In the genomic region with DNA sequence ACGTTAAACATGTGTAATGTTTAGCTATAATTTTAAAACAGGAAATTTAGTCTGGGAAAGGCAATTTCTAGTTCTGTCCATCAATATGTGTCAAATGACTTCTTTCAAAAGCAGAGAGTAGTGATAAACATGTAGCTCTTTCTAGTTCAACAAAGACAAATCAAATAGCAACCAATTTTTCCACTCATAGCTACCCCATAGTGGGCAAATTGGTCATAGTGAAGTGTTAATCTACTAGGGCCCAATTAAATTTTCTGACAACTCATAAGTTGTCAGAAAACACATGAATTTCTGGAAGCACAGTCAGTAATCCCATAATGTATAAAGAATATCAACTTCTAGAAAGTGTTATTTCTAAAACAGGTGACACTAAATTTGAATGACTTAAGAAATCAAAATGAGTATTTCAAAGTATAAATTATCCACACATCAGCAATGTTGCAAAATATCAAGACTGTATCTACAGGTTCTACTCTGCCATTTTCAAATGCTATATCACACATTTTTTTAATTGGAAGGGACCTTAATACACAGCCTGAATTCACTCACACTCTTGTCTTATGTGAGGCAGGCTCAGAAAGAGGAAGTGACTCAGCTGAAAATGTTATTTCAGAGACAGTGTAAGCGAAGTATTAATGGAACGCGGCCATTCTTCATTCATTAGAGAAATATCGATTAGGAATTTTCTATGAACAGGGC, we compare ENCODE assay signal across 10 cellular contexts. TPM values are rescaled to one million over a fixed set of nuclear protein-coding genes. Genes with fewer than 3 reads are reported as not detected.
A peak's percentile ranks its signal among the peaks of the same experiment; 100 is the strongest.
DNase-seq lines count a peak whose midpoint lies in the region; ATAC-seq and TF ChIP-seq lines count a peak whose summit lies in the region.
"Had no signal": no experiment of that assay in that cellular context is flagged by ENCODE, and none has a peak within 500 bp of the region (broad histone marks: within the 10 kb centered on the region; RNA-seq: fewer than 3 reads in every experiment).

No MANE protein-coding gene starts in this region.

- POLR2A ChIA-PET in activated CD4-positive, alpha-beta T cell treated with anti-CD3 and anti-CD28 coated beads for 36 hours (lab: Charles Lee) = interaction anchor here (0.6 to 1.7 kb wide), 3 partner anchors 11 to 199 kb away, joined by 3 to 4 read pairs (median 4); no protein-coding TSS in a partner anchor
- POLR2A ChIA-PET in T-cell (lab: Charles Lee) = interaction anchor here in 1 of 2 donors (0.6 kb wide), 1 partner anchor 11 kb away, joined by 3 read pairs; no protein-coding TSS in a partner anchor

- H3K36me3 ChIP-seq in ascending aorta = peaks cover 3 to 13% of the 10 kb centered on the region in 2 donors
- H3K36me3 ChIP-seq: cardiac muscle cell had no signal

- no peaks in the 10 kb centered on the region for H3K4me1 ChIP-seq in ascending aorta

- TF ChIP-seq CTCF in osteocyte (IDR thresholded peaks at IDR 0.05) (no peak), ascending aorta (IDR thresholded peaks at IDR 0.05) (no peak)

- no peak overlapping the region for H3K4me3 Mint-ChIP-seq in activated CD4-positive, alpha-beta T cell treated with anti-CD3 and anti-CD28 coated beads for 36 hours
- H3K4me3 Mint-ChIP-seq in T-cell (no peak overlapping the region), osteocyte (ENCODE audit: unreplicated experiment) (peak overlapping the region; percentile 0)

- no peaks in the 10 kb centered on the region for H3K9me3 ChIP-seq in ascending aorta
- H3K9me3 ChIP-seq: thoracic aorta had no signal

- intact Hi-C loops in activated CD4-positive, alpha-beta T cell treated with anti-CD3 and anti-CD28 coated beads for 36 hours (cut with DNase I, micrococcal nuclease) = loop anchor here in 1 of 2 experiments (2.0 kb wide), 1 partner anchor 68 kb away; a partner anchor contains a TSS
- intact Hi-C loops in ascending aorta (cut with DNase I) = no loop called here

- no peaks in the 10 kb centered on the region for H3K9me3 Mint-ChIP-seq in activated CD4-positive, alpha-beta T cell treated with anti-CD3 and anti-CD28 coated beads for 36 hours (ENCODE audit: low read depth)
- no peaks in the 10 kb centered on the region for H3K9me3 Mint-ChIP-seq in T-cell
- H3K9me3 Mint-ChIP-seq in osteocyte (ENCODE audit: unreplicated experiment) = no peaks in the 10 kb centered on the region

- H3K27ac ChIP-seq in ascending aorta = no peak overlapping the region
- H3K27ac ChIP-seq: cardiac muscle cell, thoracic aorta had no signal

- DNase-seq in activated CD4-positive, alpha-beta T cell treated with anti-CD3 and anti-CD28 coated beads for 36 hours = no peak
- DNase-seq in activated CD4-positive, alpha-beta T cell treated with anti-CD3 and anti-CD28 coated beads, Interleukin-2, amount 50 U/mL, for 48 hours = no peak
- no peak for DNase-seq in T-cell
- no peak for DNase-seq in osteocyte (ENCODE audit: extremely low spot score, unreplicated experiment)
- no peak for DNase-seq in ascending aorta (ENCODE audit: low spot score in 2 of 2)
- no peak for DNase-seq in NCI-H526 (lab: John Stamatoyannopoulos, UW)

- peaks cover 63% of the 10 kb centered on the region for H3K36me3 Mint-ChIP-seq in activated CD4-positive, alpha-beta T cell treated with anti-CD3 and anti-CD28 coated beads for 36 hours (ENCODE audit: low read depth)
- peaks cover 75% of the 10 kb centered on the region for H3K36me3 Mint-ChIP-seq in T-cell
- no peaks in the 10 kb centered on the region for H3K36me3 Mint-ChIP-seq in osteocyte (ENCODE audit: unreplicated experiment)

- H3K27me3 Mint-ChIP-seq in activated CD4-positive, alpha-beta T cell treated with anti-CD3 and anti-CD28 coated beads for 36 hours = no peaks in the 10 kb centered on the region
- H3K27me3 Mint-ChIP-seq in T-cell (no peaks in the 10 kb centered on the region), osteocyte (ENCODE audit: unreplicated experiment) (no peaks in the 10 kb centered on the region)

- CTCF ChIA-PET in activated CD4-positive, alpha-beta T cell treated with anti-CD3 and anti-CD28 coated beads for 36 hours (lab: Charles Lee) = interaction anchor here (1.0 to 1.3 kb wide), 3 partner anchors 8 to 46 kb away, joined by 3 to 5 read pairs (median 3); a partner anchor contains a TSS
- CTCF ChIA-PET in T-cell (lab: Charles Lee) = interaction anchor here in 1 of 2 donors (0.6 to 1.0 kb wide), 2 partner anchors 320 to 323 kb away, joined by 3 to 6 read pairs; no protein-coding TSS in a partner anchor

- H3K27ac Mint-ChIP-seq in activated CD4-positive, alpha-beta T cell treated with anti-CD3 and anti-CD28 coated beads for 36 hours = peak overlapping the region; percentile 75
- peak overlapping the region; percentile 44 to 71 for H3K27ac Mint-ChIP-seq in T-cell
- peak overlapping the region; percentile 75 for H3K27ac Mint-ChIP-seq in osteocyte (ENCODE audit: unreplicated experiment)

- H3K4me3 ChIP-seq in ascending aorta = no peak overlapping the region
- H3K4me3 ChIP-seq: cardiac muscle cell, thoracic aorta had no signal

- peak; percentile 71 for ATAC-seq in activated CD4-positive, alpha-beta T cell treated with anti-CD3 and anti-CD28 coated beads for 36 hours
- ATAC-seq in HG03066 (IDR thresholded peaks at IDR 0.05; ENCODE audit: low read depth, unreplicated experiment) (peak; percentile 54), T-cell (replicated peaks in 1 of 4) (no peak), HG03520 (IDR thresholded peaks at IDR 0.05; ENCODE audit: unreplicated experiment) (no peak)

- H3K4me1 Mint-ChIP-seq in activated CD4-positive, alpha-beta T cell treated with anti-CD3 and anti-CD28 coated beads for 36 hours = peaks cover 42% of the 10 kb centered on the region
- H3K4me1 Mint-ChIP-seq in T-cell (peaks cover 38 to 63% (median 43%) of the 10 kb centered on the region in 3 donors), osteocyte (ENCODE audit: unreplicated experiment) (peaks cover 22% of the 10 kb centered on the region)

- no peaks in the 10 kb centered on the region for H3K27me3 ChIP-seq in ascending aorta
- H3K27me3 ChIP-seq: cardiac muscle cell had no signal

RNA-seq across cellular contexts. Expression of a gene that starts 7.7 kb away (rescaled TPM):
- total RNA-seq in activated CD4-positive, alpha-beta T cell treated with anti-CD3 and anti-CD28 coated beads for 36 hours = 10 to 100 TPM; 83.6 to 97.4 TPM
- total RNA-seq in T-cell = 100 to 1,000 TPM in 3 of 5 donors, 10 to 100 TPM in 2; 54.0 to 150 (median 113) TPM
- 8.7 and 9.0 TPM in 2 replicates for total RNA-seq in osteocyte
- total RNA-seq in ascending aorta = 1.9 TPM

Comparison
In these comparisons a context has a peak if more than half of its experiments do, and no peak if none do; other contexts are left out.
1. ATAC-seq: peak in activated CD4-positive, alpha-beta T cell treated with anti-CD3 and anti-CD28 coated beads for 36 hours (single experiment) and HG03066 (single experiment); none in T-cell (0 of 4) and HG03520 (single experiment).
2. Peak in every context shown above with its lines, with median percentiles within 50 percentile points of each other: H3K27ac Mint-ChIP-seq.